9 cellular contexts compared by ENCODE assay signal in the genomic region with DNA sequence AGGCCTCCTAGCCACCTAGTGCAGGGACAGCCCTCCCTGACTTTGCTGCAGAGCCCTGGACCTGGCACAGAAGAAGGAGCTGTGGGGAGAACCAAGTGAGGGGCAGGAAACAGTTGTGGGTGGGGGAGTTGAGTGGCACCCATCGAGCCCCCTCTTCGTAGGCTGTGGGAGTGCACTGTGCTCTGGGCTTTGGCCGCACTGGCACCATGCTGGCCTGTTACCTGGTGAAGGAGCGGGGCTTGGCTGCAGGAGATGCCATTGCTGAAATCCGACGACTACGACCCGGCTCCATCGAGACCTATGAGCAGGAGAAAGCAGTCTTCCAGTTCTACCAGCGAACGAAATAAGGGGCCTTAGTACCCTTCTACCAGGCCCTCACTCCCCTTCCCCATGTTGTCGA. TPM values are rescaled to one million over a fixed set of nuclear protein-coding genes. Genes with fewer than 3 reads are reported as not detected.
DNase-seq lines count a peak whose midpoint lies in the region; ATAC-seq and TF ChIP-seq lines count a peak whose summit lies in the region.
"Had no signal": no experiment of that assay in that cellular context is flagged by ENCODE, and none has a peak within 500 bp of the region (broad histone marks: within the 10 kb centered on the region; RNA-seq: fewer than 3 reads in every experiment).

No MANE protein-coding gene starts in this region.

- H3K4me3 ChIP-seq in iPS-15b (ENCODE audit: low read depth, low read length) = peak overlapping the region; percentile 52
- H3K4me3 ChIP-seq in smooth muscle cell = no peak overlapping the region

- H3K9me3 Mint-ChIP-seq in activated CD8-positive, alpha-beta memory T cell treated with anti-CD3 and anti-CD28 coated beads, Interleukin-2, amount 10 ng/mL, durations not matched to agents 7 days and 5 days (ENCODE audit: low read depth) = no peaks in the 10 kb centered on the region
- no peaks in the 10 kb centered on the region for H3K9me3 Mint-ChIP-seq in activated naive CD8-positive, alpha-beta T cell treated with anti-CD3 and anti-CD28 coated beads for 36 hours

- 94% methylated on average over 12 of the region's 12 CpGs for WGBS in smooth muscle cell (ENCODE audit: low lambda C conversion rate)

- H3K4me1 Mint-ChIP-seq in activated CD8-positive, alpha-beta memory T cell treated with anti-CD3 and anti-CD28 coated beads, Interleukin-2, amount 10 ng/mL, durations not matched to agents 7 days and 5 days = peaks cover 20% of the 10 kb centered on the region
- peaks cover 10% of the 10 kb centered on the region for H3K4me1 Mint-ChIP-seq in activated naive CD8-positive, alpha-beta T cell treated with anti-CD3 and anti-CD28 coated beads for 36 hours

- no peaks in the 10 kb centered on the region for H3K36me3 Mint-ChIP-seq in activated CD8-positive, alpha-beta memory T cell treated with anti-CD3 and anti-CD28 coated beads, Interleukin-2, amount 10 ng/mL, durations not matched to agents 7 days and 5 days
- H3K36me3 Mint-ChIP-seq in activated naive CD8-positive, alpha-beta T cell treated with anti-CD3 and anti-CD28 coated beads for 36 hours = peaks cover 4% of the 10 kb centered on the region

- no peaks in the 10 kb centered on the region for H3K79me2 ChIP-seq in smooth muscle cell (ENCODE audit: low read depth)

- DNase-seq in activated CD8-positive, alpha-beta memory T cell treated with anti-CD3 and anti-CD28 coated beads, Interleukin-2, amount 10 ng/mL, durations not matched to agents 7 days and 5 days = no peak
- DNase-seq in activated CD8-positive, alpha-beta memory T cell treated with anti-CD3 and anti-CD28 coated beads for 24 hours = no peak
- no peak for DNase-seq in activated naive CD8-positive, alpha-beta T cell treated with anti-CD3 and anti-CD28 coated beads for 36 hours
- DNase-seq in smooth muscle cell (lab: John Stamatoyannopoulos, UW; ENCODE audit: unreplicated experiment) (no peak), sciatic nerve (ENCODE audit: low spot score) (no peak), hepatic stellate cell (ENCODE audit: low spot score) (no peak)

- H3K9me3 ChIP-seq in iPS-15b (ENCODE audit: control insufficient read depth, insufficient read depth, low read length) (no peaks in the 10 kb centered on the region), smooth muscle cell (replicated peaks; ENCODE audit: low read depth) (no peaks in the 10 kb centered on the region)

- H3K9ac ChIP-seq in iPS-15b (ENCODE audit: low read depth, low read length) (no peak overlapping the region), smooth muscle cell (ENCODE audit: low read depth) (no peak overlapping the region)

- peak overlapping the region; percentile 90 for H3K4me2 ChIP-seq in smooth muscle cell

- no peak overlapping the region for H2AFZ ChIP-seq in smooth muscle cell (ENCODE audit: low read depth)

- no peak overlapping the region for H3K27ac Mint-ChIP-seq in activated CD8-positive, alpha-beta memory T cell treated with anti-CD3 and anti-CD28 coated beads, Interleukin-2, amount 10 ng/mL, durations not matched to agents 7 days and 5 days
- H3K27ac Mint-ChIP-seq in activated naive CD8-positive, alpha-beta T cell treated with anti-CD3 and anti-CD28 coated beads for 36 hours = no peak overlapping the region

- ATAC-seq in activated CD8-positive, alpha-beta memory T cell treated with anti-CD3 and anti-CD28 coated beads, Interleukin-2, amount 10 ng/mL, durations not matched to agents 7 days and 5 days = no peak
- no peak for ATAC-seq in GM19035 (IDR thresholded peaks at IDR 0.05; ENCODE audit: unreplicated experiment)
- no peak for ATAC-seq in sciatic nerve

- H3K4me1 ChIP-seq in iPS-15b (ENCODE audit: control insufficient read depth, insufficient read depth, low read length) (no peaks in the 10 kb centered on the region), smooth muscle cell (ENCODE audit: low read depth) (no peaks in the 10 kb centered on the region)

- no peaks in the 10 kb centered on the region for H4K20me1 ChIP-seq in smooth muscle cell (ENCODE audit: low read depth)

- CTCF ChIA-PET in activated CD8-positive, alpha-beta memory T cell treated with anti-CD3 and anti-CD28 coated beads, Interleukin-2, amount 10 ng/mL, durations not matched to agents 7 days and 5 days (lab: Charles Lee) = interaction anchor here (0.7 to 4.0 kb wide), 6 partner anchors 8 to 140 kb away, joined by 3 to 68 read pairs (median 10); no protein-coding TSS in a partner anchor

- H3K27me3 ChIP-seq in iPS-15b (ENCODE audit: control insufficient read depth, insufficient read depth, low read length) (no peaks in the 10 kb centered on the region), smooth muscle cell (ENCODE audit: low read depth) (no peaks in the 10 kb centered on the region)

- H3K36me3 ChIP-seq in iPS-15b (ENCODE audit: control insufficient read depth, insufficient read depth, low read length) (no peaks in the 10 kb centered on the region), smooth muscle cell (ENCODE audit: low read depth) (no peaks in the 10 kb centered on the region)

- peak overlapping the region; percentile 72 for H3K4me3 Mint-ChIP-seq in activated CD8-positive, alpha-beta memory T cell treated with anti-CD3 and anti-CD28 coated beads, Interleukin-2, amount 10 ng/mL, durations not matched to agents 7 days and 5 days
- peak overlapping the region; percentile 79 for H3K4me3 Mint-ChIP-seq in activated naive CD8-positive, alpha-beta T cell treated with anti-CD3 and anti-CD28 coated beads for 36 hours

- no peak for TF ChIP-seq CTCF in smooth muscle cell (IDR thresholded peaks at IDR 0.05; ENCODE audit: borderline replicate concordance, insufficient read depth, poor library complexity, severe bottlenecking)

- no peaks in the 10 kb centered on the region for H3F3A ChIP-seq in smooth muscle cell (ENCODE audit: low read depth)

- intact Hi-C loops in sciatic nerve (cut with DNase I) = no loop called here

- H3K27me3 Mint-ChIP-seq in activated CD8-positive, alpha-beta memory T cell treated with anti-CD3 and anti-CD28 coated beads, Interleukin-2, amount 10 ng/mL, durations not matched to agents 7 days and 5 days = peaks cover 3% of the 10 kb centered on the region
- no peaks in the 10 kb centered on the region for H3K27me3 Mint-ChIP-seq in activated naive CD8-positive, alpha-beta T cell treated with anti-CD3 and anti-CD28 coated beads for 36 hours

- no peak overlapping the region for H3K27ac ChIP-seq in smooth muscle cell (ENCODE audit: low read depth)

RNA-seq across cellular contexts. Expression of gene DUSP23, which starts 1.2 kb away (rescaled TPM):
- total RNA-seq in activated CD8-positive, alpha-beta memory T cell treated with anti-CD3 and anti-CD28 coated beads, Interleukin-2, amount 10 ng/mL, durations not matched to agents 7 days and 5 days = 10 to 100 TPM; 23.0 to 26.5 TPM
- total RNA-seq in activated naive CD8-positive, alpha-beta T cell treated with anti-CD3 and anti-CD28 coated beads for 36 hours = 10 to 100 TPM; 33.5 to 36.0 TPM
- total RNA-seq in smooth muscle cell = 11.4 and 32.9 TPM in 2 replicates
- 41.4 and 47.4 TPM in 2 replicates for polyA plus RNA-seq in smooth muscle cell
- total RNA-seq in sciatic nerve = 48.2 TPM

RNA-seq across cellular contexts. Expression of gene FCRL6, which starts 20.2 kb away (rescaled TPM):
- total RNA-seq in activated CD8-positive, alpha-beta memory T cell treated with anti-CD3 and anti-CD28 coated beads, Interleukin-2, amount 10 ng/mL, durations not matched to agents 7 days and 5 days = under 1 TPM; 0.23 to 0.61 TPM
- not detected for total RNA-seq in activated naive CD8-positive, alpha-beta T cell treated with anti-CD3 and anti-CD28 coated beads for 36 hours
- total RNA-seq in smooth muscle cell (not detected in 2 replicates), sciatic nerve (1.2 TPM)
- polyA plus RNA-seq in smooth muscle cell = not detected in 2 replicates
- total RNA-seq: NCI-H460 had no signal

RNA-seq across cellular contexts. Expression of gene SLAMF8, which starts 44.7 kb away (rescaled TPM):
- total RNA-seq in activated CD8-positive, alpha-beta memory T cell treated with anti-CD3 and anti-CD28 coated beads, Interleukin-2, amount 10 ng/mL, durations not matched to agents 7 days and 5 days = 1 to 10 TPM in 1 of 2 experiments, under 1 TPM in 1; 0.70 to 1.5 TPM
- 1 to 10 TPM; 1.3 to 2.1 TPM for total RNA-seq in activated naive CD8-positive, alpha-beta T cell treated with anti-CD3 and anti-CD28 coated beads for 36 hours
- total RNA-seq in smooth muscle cell (10.8 and 11.0 TPM in 2 replicates), sciatic nerve (3.3 TPM)
- 13.5 and 15.1 TPM in 2 replicates for polyA plus RNA-seq in smooth muscle cell
- total RNA-seq: NCI-H460 had no signal
